ENCODE assay signal across 20 cellular contexts in the genomic region with DNA sequence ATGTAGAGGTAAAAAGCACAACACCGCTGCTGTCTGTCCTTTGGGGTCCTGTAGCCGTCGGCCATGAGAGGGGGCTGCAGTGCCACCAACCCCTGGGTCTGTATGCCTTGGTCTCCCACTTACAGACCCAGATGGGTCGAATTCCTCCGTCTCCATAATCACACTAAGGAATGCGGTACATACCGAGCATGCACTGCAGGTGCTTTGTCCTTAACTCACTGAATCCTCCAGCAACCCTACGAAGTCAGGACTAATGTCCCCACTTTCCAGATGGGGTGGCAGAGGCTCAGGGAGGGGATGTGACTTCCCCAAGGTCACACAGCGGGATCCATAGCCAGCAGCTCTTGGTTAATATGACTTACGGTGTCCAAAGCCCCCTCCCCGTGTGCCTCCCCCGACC.
DNase-seq lines count a peak whose midpoint lies in the region; ATAC-seq and TF ChIP-seq lines count a peak whose summit lies in the region.
"Had no signal": no experiment of that assay in that cellular context is flagged by ENCODE, and none has a peak within 500 bp of the region (broad histone marks: within the 10 kb centered on the region; RNA-seq: fewer than 3 reads in every experiment).

No MANE protein-coding gene starts in this region.

- H2BK120ac ChIP-seq in mesendoderm (ENCODE audit: low read depth, low read length), result no peak overlapping the region

- no peak overlapping the region for H2BK15ac ChIP-seq in mesendoderm (replicated peaks; ENCODE audit: low read depth)

- no peak for ATAC-seq in left lung
- ATAC-seq: PC-3, SK-N-SH treated with all-trans-retinoic acid at 6 μM for 48 hours had no signal

- intact Hi-C loops in left lung (cut with DNase I), result no loop called here

- H3K9ac ChIP-seq in HUES48 (ENCODE audit: low read depth, low read length) (no peak overlapping the region), endodermal cell (ENCODE audit: extremely low read depth, low read length, poor library complexity, severe bottlenecking) (no peak overlapping the region), mesendoderm (ENCODE audit: low read length) (no peak overlapping the region)

- H3K4me1 ChIP-seq in HUES48 (ENCODE audit: control insufficient read depth, insufficient read depth, low read length) (peaks cover 55% of the 10 kb centered on the region), endodermal cell (ENCODE audit: control insufficient read depth, insufficient read depth, low read length) (peaks cover 21% of the 10 kb centered on the region), mesendoderm (ENCODE audit: control insufficient read depth, low read depth, low read length) (peaks cover 21% of the 10 kb centered on the region), left lung (peaks cover 18 to 31% of the 10 kb centered on the region in 2 donors)

- peak; percentile 81 for DNase-seq in ELF-1 (ENCODE audit: low read depth, low spot score)
- DNase-seq in endodermal cell, result peak; percentile 81
- peak; percentile 82 for DNase-seq in mesendoderm
- no peak for DNase-seq in HK-2 (ENCODE audit: unreplicated experiment)
- no peak for DNase-seq in NCI-H526 (lab: John Stamatoyannopoulos, UW)
- no peak for DNase-seq in RPMI8226
- no peak for DNase-seq in left lung
- DNase-seq: CD8-positive, alpha-beta memory T cell; DMS53; HCEC 1CT; Kasumi-1; NCI-H1694; NCI-H2081; NCI-H2171; NCI-H526 treated with DMSO at 0.1 percent for 48 hours; PC-3 had no signal

- no peak overlapping the region for H3K56ac ChIP-seq in mesendoderm (ENCODE audit: low read length)

- H3K18ac ChIP-seq in mesendoderm (ENCODE audit: low read length), result no peak overlapping the region

- H3K4me1 Mint-ChIP-seq in endodermal cell, result peaks cover 40% of the 10 kb centered on the region

- no peak overlapping the region for H3K4me3 ChIP-seq in HUES48 (ENCODE audit: low read depth, low read length)
- H3K4me3 ChIP-seq in endodermal cell (ENCODE audit: low read length), result no peak overlapping the region
- H3K4me3 ChIP-seq in mesendoderm (ENCODE audit: low read length), result no peak overlapping the region
- no peak overlapping the region for H3K4me3 ChIP-seq in left lung

- H3K36me3 ChIP-seq in HUES48 (ENCODE audit: control insufficient read depth, insufficient read depth, low read length) (no peaks in the 10 kb centered on the region), endodermal cell (ENCODE audit: control insufficient read depth, insufficient read depth, low read length) (no peaks in the 10 kb centered on the region), mesendoderm (ENCODE audit: control insufficient read depth, insufficient read depth, low read length) (no peaks in the 10 kb centered on the region), left lung (no peaks in the 10 kb centered on the region)

- no peak overlapping the region for H2AK5ac ChIP-seq in mesendoderm (ENCODE audit: low read length)

- peaks cover 3% of the 10 kb centered on the region for H3K36me3 Mint-ChIP-seq in endodermal cell (ENCODE audit: low read depth)
- H3K36me3 Mint-ChIP-seq: IgD-negative memory B cell had no signal

- H4K8ac ChIP-seq in mesendoderm (ENCODE audit: low read depth, low read length), result no peak overlapping the region

- TF ChIP-seq CTCF in endodermal cell (conservative IDR thresholded peaks at IDR 0.05), result peak; percentile 18
- no peak for TF ChIP-seq CTCF in left lung (IDR thresholded peaks at IDR 0.05)

- H3K4me2 ChIP-seq in mesendoderm (ENCODE audit: low read length), result no peak overlapping the region

- no peaks in the 10 kb centered on the region for H3K79me2 ChIP-seq in mesendoderm (ENCODE audit: control insufficient read depth, insufficient read depth, low read length)

- no peak overlapping the region for H4K5ac ChIP-seq in mesendoderm (ENCODE audit: low read length)

- H3K9me3 Mint-ChIP-seq in endodermal cell, result peaks cover 8% of the 10 kb centered on the region
- H3K9me3 Mint-ChIP-seq: CD8-positive, alpha-beta memory T cell; IgD-negative memory B cell had no signal

- H3K27ac Mint-ChIP-seq in endodermal cell, result no peak overlapping the region
- H3K27ac Mint-ChIP-seq: CD8-positive, alpha-beta memory T cell; IgD-negative memory B cell had no signal

- peaks cover 58% of the 10 kb centered on the region for H3K27me3 ChIP-seq in HUES48 (ENCODE audit: control insufficient read depth, insufficient read depth, low read length)
- no peaks in the 10 kb centered on the region for H3K27me3 ChIP-seq in endodermal cell (ENCODE audit: control insufficient read depth, insufficient read depth, low read length, poor library complexity, severe bottlenecking)
- no peaks in the 10 kb centered on the region for H3K27me3 ChIP-seq in mesendoderm (ENCODE audit: insufficient read depth, low read length, poor library complexity)
- H3K27me3 ChIP-seq in left lung, result peaks cover 0 to 57% of the 10 kb centered on the region in 2 donors

- peaks cover 6% of the 10 kb centered on the region for H3K27me3 Mint-ChIP-seq in endodermal cell (ENCODE audit: insufficient read depth)

- H3K79me1 ChIP-seq in mesendoderm (ENCODE audit: low read length), result no peaks in the 10 kb centered on the region

- no peak overlapping the region for H3K4me3 Mint-ChIP-seq in endodermal cell
- H3K4me3 Mint-ChIP-seq: CD8-positive, alpha-beta memory T cell; IgD-negative memory B cell had no signal

- H3K23ac ChIP-seq in mesendoderm (ENCODE audit: low read length), result no peak overlapping the region

- no peak overlapping the region for H2BK5ac ChIP-seq in mesendoderm (ENCODE audit: low read length)

- WGBS in endodermal cell (ENCODE audit: insufficient coverage in 1 of 2, insufficient read length in 1 of 2), 2 experiments, result 65 to 69% methylated on average over 10 to 12 of the region's 12 CpGs
- WGBS in mesendoderm (ENCODE audit: extremely low coverage, insufficient coverage, low lambda C conversion rate), result no CpG with 5 or more reads among the region's 12 CpGs

- H3K9me3 ChIP-seq in HUES48 (ENCODE audit: control insufficient read depth, insufficient read depth, low read length) (no peaks in the 10 kb centered on the region), endodermal cell (ENCODE audit: control insufficient read depth, low read length) (no peaks in the 10 kb centered on the region), left lung (no peaks in the 10 kb centered on the region)

- no peak overlapping the region for H3K4ac ChIP-seq in mesendoderm (ENCODE audit: low read depth, low read length)

- H3K27ac ChIP-seq in HUES48 (ENCODE audit: low read depth, low read length), result peak overlapping the region; percentile 14
- no peak overlapping the region for H3K27ac ChIP-seq in endodermal cell (ENCODE audit: low read depth, low read length)
- no peak overlapping the region for H3K27ac ChIP-seq in mesendoderm (ENCODE audit: low read depth, low read length)
- no peak overlapping the region for H3K27ac ChIP-seq in left lung
- H3K27ac ChIP-seq: C4-2B had no signal

Comparison
In these comparisons a context has a peak if more than half of its experiments do, and no peak if none do; other contexts are left out.
1. DNase-seq: peak in ELF-1 (single experiment), endodermal cell (single experiment) and mesendoderm (single experiment); none in HK-2 (single experiment), NCI-H526 (0 of 2), RPMI8226 (single experiment) and left lung (0 of 2).